ENCODE assay signal across 8 cellular contexts in genomic region chr12:32533971-32534590, GRCh38.
DNase-seq lines count a peak whose midpoint lies in the region; ATAC-seq and TF ChIP-seq lines count a peak whose summit lies in the region.

No MANE protein-coding gene starts in this region.

- H3K79me1 ChIP-seq in neuronal stem cell (ENCODE audit: low read depth, low read length): no peaks in the 10 kb centered on the region

- no peak overlapping the region for H3K9ac ChIP-seq in neuronal stem cell (ENCODE audit: low read depth, low read length, poor library complexity)

- H4K8ac ChIP-seq in neuronal stem cell (ENCODE audit: low read depth, low read length): no peak overlapping the region

- no peak overlapping the region for H3K4me2 ChIP-seq in neuronal stem cell (ENCODE audit: insufficient read depth, low read length, poor library complexity, severe bottlenecking)

- no peak for TF ChIP-seq CTCF in RWPE2 (IDR thresholded peaks at IDR 0.05; ENCODE audit: poor library complexity, severe bottlenecking)
- no peak for TF ChIP-seq CTCF in omental fat pad (IDR thresholded peaks at IDR 0.05)

- no peak overlapping the region for H3K23ac ChIP-seq in neuronal stem cell (ENCODE audit: low read depth, low read length, poor library complexity)

- H3K36me3 ChIP-seq in RWPE2 (ENCODE audit: low read depth) (no peaks in the 10 kb centered on the region), neuronal stem cell (replicated peaks in 1 of 2; ENCODE audit: control insufficient read depth in 2 of 2, insufficient read depth in 2 of 2, low read length in 2 of 2) (peaks cover 0 to 6% of the 10 kb centered on the region in 2 donors)

- H3K27me3 ChIP-seq in RWPE2 (ENCODE audit: insufficient read depth, poor library complexity, severe bottlenecking) (no peaks in the 10 kb centered on the region), neuronal stem cell (ENCODE audit: control insufficient read depth in 3 of 3, insufficient read depth in 3 of 3, low read depth in 1 of 3, low read length in 3 of 3) (no peaks in the 10 kb centered on the region)

- no peak overlapping the region for H2AFZ ChIP-seq in neuronal stem cell (ENCODE audit: low read length)

- WGBS in neuronal stem cell (ENCODE audit: extremely low coverage in 2 of 2, insufficient read length in 2 of 2, insufficient replicate concordance in 1 of 2), 2 donors: no CpG with 5 or more reads among the region's 6 CpGs

- peaks cover 34% of the 10 kb centered on the region for H3K4me1 ChIP-seq in RWPE2 (ENCODE audit: insufficient read depth, poor library complexity, severe bottlenecking)
- H3K4me1 ChIP-seq in neuronal stem cell (ENCODE audit: control insufficient read depth in 2 of 2, insufficient read depth in 1 of 2, low read depth in 1 of 2, low read length in 2 of 2): peaks cover 6 to 19% of the 10 kb centered on the region in 2 donors

- H2BK120ac ChIP-seq in neuronal stem cell (ENCODE audit: low read depth, low read length): no peak overlapping the region

- no peak overlapping the region for H2BK12ac ChIP-seq in neuronal stem cell (ENCODE audit: low read length)

- H4K91ac ChIP-seq in neuronal stem cell (ENCODE audit: low read depth, low read length, poor library complexity): no peak overlapping the region

- H2BK15ac ChIP-seq in neuronal stem cell (ENCODE audit: low read length): no peak overlapping the region

- no peak overlapping the region for H2AK5ac ChIP-seq in neuronal stem cell (ENCODE audit: low read depth, low read length)

- no peak overlapping the region for H2BK5ac ChIP-seq in neuronal stem cell (ENCODE audit: low read length)

- peak overlapping the region; percentile 48 for H3K27ac ChIP-seq in RWPE2 (ENCODE audit: poor library complexity, severe bottlenecking)
- H3K27ac ChIP-seq in neuronal stem cell (replicated peaks; ENCODE audit: low read length): no peak overlapping the region

- H3K14ac ChIP-seq in neuronal stem cell (ENCODE audit: low read length): no peak overlapping the region

- H3K4me3 ChIP-seq in RWPE2 (ENCODE audit: severe bottlenecking): no peak overlapping the region
- H3K4me3 ChIP-seq in neuronal stem cell (ENCODE audit: low read length in 2 of 2): no peak overlapping the region

- peak; percentile 42 for ATAC-seq in HG03060 (IDR thresholded peaks at IDR 0.05; ENCODE audit: low read depth, unreplicated experiment)
- ATAC-seq in RWPE2 (ENCODE audit: low read depth): peak; percentile 95
- peak; percentile 85 for ATAC-seq in omental fat pad (ENCODE audit: low FRiP score)

- DNase-seq in SIG-M5 treated with dmso at 0.1 percent for 504 hours (lab: John Stamatoyannopoulos, UW; ENCODE audit: unreplicated experiment) (peak; percentile 70), SIG-M5 (lab: John Stamatoyannopoulos, UW) (no peak), RWPE2 (ENCODE audit: low spot score) (peak; percentile 60), fibroblast of the conjunctiva (ENCODE audit: low read depth) (peak; percentile 67), omental fat pad (ENCODE audit: low spot score) (no peak), NCI-H1048 (lab: John Stamatoyannopoulos, UW) (no peak), neuronal stem cell (ENCODE audit: low spot score) (no peak)

- H3K9me3 ChIP-seq in RWPE2 (ENCODE audit: severe bottlenecking) (no peaks in the 10 kb centered on the region), neuronal stem cell (replicated peaks in 1 of 2; ENCODE audit: control insufficient read depth in 2 of 2, insufficient read depth in 1 of 2, low read depth in 1 of 2, low read length in 2 of 2) (no peaks in the 10 kb centered on the region)

- no peak overlapping the region for H3K4ac ChIP-seq in neuronal stem cell (ENCODE audit: low read length)

- H3K18ac ChIP-seq in neuronal stem cell (ENCODE audit: low read length): no peak overlapping the region

Comparison
In these comparisons a context has a peak if more than half of its experiments do, and no peak if none do; other contexts are left out.
1. DNase-seq: peak in SIG-M5 treated with dmso at 0.1 percent for 504 hours (single experiment), RWPE2 (single experiment) and fibroblast of the conjunctiva (single experiment); none in SIG-M5 (single experiment), omental fat pad (single experiment), NCI-H1048 (single experiment) and neuronal stem cell (single experiment).
2. ATAC-seq: peak in every context shown above with its lines; median percentile 95 in RWPE2; 85 in omental fat pad; 42 in HG03060.